Comparison of ENCODE assay signal across 10 cellular contexts in the genomic region with DNA sequence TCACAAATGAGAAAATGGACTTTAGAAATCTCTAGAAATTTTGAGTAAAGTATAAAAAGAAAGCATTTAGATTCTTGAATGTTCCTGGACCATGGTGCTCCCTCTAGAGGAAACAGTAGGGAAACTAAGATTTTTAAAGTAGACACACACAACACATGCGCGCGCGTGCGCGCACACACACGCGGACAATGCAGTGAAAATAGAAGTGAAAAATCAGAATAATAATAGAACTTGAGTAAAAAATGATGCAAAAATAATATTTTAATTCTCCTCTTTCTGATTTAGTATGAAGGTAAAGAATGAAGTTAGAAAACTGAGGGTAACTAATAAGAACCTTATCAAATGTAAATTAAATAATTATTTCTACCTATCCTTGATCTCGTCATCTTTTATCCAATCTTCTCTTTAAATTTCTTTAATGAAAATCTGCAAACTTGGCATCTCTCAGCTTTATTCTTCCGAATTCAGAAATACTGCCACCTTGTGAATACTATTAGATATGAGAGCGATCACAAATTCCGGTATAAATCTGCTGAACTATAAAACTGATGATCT.
DNase-seq lines count a peak whose midpoint lies in the region; ATAC-seq, FAIRE-seq and TF ChIP-seq lines count a peak whose summit lies in the region.
"Had no signal": no experiment of that assay in that cellular context is flagged by ENCODE, and none has a peak within 500 bp of the region (broad histone marks: within the 10 kb centered on the region; RNA-seq: fewer than 3 reads in every experiment).

No MANE protein-coding gene starts in this region.

- H3K4me1 ChIP-seq in mesendoderm (ENCODE audit: control insufficient read depth, low read depth, low read length) = no peaks in the 10 kb centered on the region
- H3K4me1 ChIP-seq: parathyroid adenoma had no signal

- TF ChIP-seq CTCF in choroid plexus epithelial cell (conservative IDR thresholded peaks at IDR 0.05; ENCODE audit: low read depth, low read length) = peak; percentile 75

- H3K36me3 ChIP-seq in mesendoderm (ENCODE audit: control insufficient read depth, insufficient read depth, low read length) = no peaks in the 10 kb centered on the region

- H3K79me1 ChIP-seq in mesendoderm (ENCODE audit: low read length) = no peaks in the 10 kb centered on the region

- ATAC-seq in GM21526 (IDR thresholded peaks at IDR 0.05; ENCODE audit: low FRiP score, unreplicated experiment) = no peak
- no peak for ATAC-seq in HG03571 (IDR thresholded peaks at IDR 0.05; ENCODE audit: unreplicated experiment)
- ATAC-seq: activated CD8-positive, alpha-beta T cell treated with anti-CD3 and anti-CD28 coated beads, Interleukin-2, amount 10 ng/mL, durations not matched to agents 7 days and 5 days had no signal

- no peak overlapping the region for H3K56ac ChIP-seq in mesendoderm (ENCODE audit: low read length)

- H3K9ac ChIP-seq in mesendoderm (ENCODE audit: low read length) = no peak overlapping the region
- H3K9ac ChIP-seq: parathyroid adenoma had no signal

- H3K27ac ChIP-seq in mesendoderm (ENCODE audit: low read depth, low read length) = no peak overlapping the region
- H3K27ac ChIP-seq: parathyroid adenoma had no signal

- H4K5ac ChIP-seq in mesendoderm (ENCODE audit: low read length) = no peak overlapping the region

- 100% methylated on average over 1 of the region's 12 CpGs for WGBS in mesendoderm (ENCODE audit: extremely low coverage, insufficient coverage, low lambda C conversion rate)

- no peaks in the 10 kb centered on the region for H3K27me3 ChIP-seq in mesendoderm (ENCODE audit: insufficient read depth, low read length, poor library complexity)

- no peak overlapping the region for H2AK5ac ChIP-seq in mesendoderm (ENCODE audit: low read length)

- H3K4ac ChIP-seq in mesendoderm (ENCODE audit: low read depth, low read length) = no peak overlapping the region

- H3K23ac ChIP-seq in mesendoderm (ENCODE audit: low read length) = no peak overlapping the region

- no peak overlapping the region for H2BK120ac ChIP-seq in mesendoderm (ENCODE audit: low read depth, low read length)

- H3K4me3 ChIP-seq in choroid plexus epithelial cell (ENCODE audit: low read depth, low read length) (no peak overlapping the region), mesendoderm (ENCODE audit: low read length) (no peak overlapping the region)

- no peak overlapping the region for H3K4me2 ChIP-seq in mesendoderm (ENCODE audit: low read length)

- no peak for FAIRE-seq in urothelium cell line (lab: Jason Lieb, UNC)

- H4K8ac ChIP-seq in mesendoderm (ENCODE audit: low read depth, low read length) = no peak overlapping the region

- H3K79me2 ChIP-seq in mesendoderm (ENCODE audit: control insufficient read depth, insufficient read depth, low read length) = no peaks in the 10 kb centered on the region
- H3K79me2 ChIP-seq: parathyroid adenoma had no signal

- DNase-seq in CMK (ENCODE audit: low read depth) (peak; percentile 0), NAMALWA (ENCODE audit: low spot score) (peak; percentile 33), choroid plexus epithelial cell (ENCODE audit: low read depth) (peak; percentile 62), mesendoderm (peak; percentile 5), AG08395 (ENCODE audit: low spot score) (no peak), urothelium cell line (ENCODE audit: low spot score) (no peak)
- DNase-seq: activated CD8-positive, alpha-beta T cell treated with anti-CD3 and anti-CD28 coated beads, Interleukin-2, amount 10 ng/mL, durations not matched to agents 7 days and 5 days had no signal

- no peak overlapping the region for H2BK5ac ChIP-seq in mesendoderm (ENCODE audit: low read length)

- no peak overlapping the region for H2BK15ac ChIP-seq in mesendoderm (replicated peaks; ENCODE audit: low read depth)

- no peak overlapping the region for H3K18ac ChIP-seq in mesendoderm (ENCODE audit: low read length)

Comparison
In these comparisons a context has a peak if more than half of its experiments do, and no peak if none do; other contexts are left out.
1. DNase-seq: peak in CMK (single experiment), NAMALWA (single experiment), choroid plexus epithelial cell (single experiment) and mesendoderm (single experiment); none in AG08395 (single experiment) and urothelium cell line (single experiment).